Comparison of ENCODE assay signal across 21 cellular contexts in the genomic region with DNA sequence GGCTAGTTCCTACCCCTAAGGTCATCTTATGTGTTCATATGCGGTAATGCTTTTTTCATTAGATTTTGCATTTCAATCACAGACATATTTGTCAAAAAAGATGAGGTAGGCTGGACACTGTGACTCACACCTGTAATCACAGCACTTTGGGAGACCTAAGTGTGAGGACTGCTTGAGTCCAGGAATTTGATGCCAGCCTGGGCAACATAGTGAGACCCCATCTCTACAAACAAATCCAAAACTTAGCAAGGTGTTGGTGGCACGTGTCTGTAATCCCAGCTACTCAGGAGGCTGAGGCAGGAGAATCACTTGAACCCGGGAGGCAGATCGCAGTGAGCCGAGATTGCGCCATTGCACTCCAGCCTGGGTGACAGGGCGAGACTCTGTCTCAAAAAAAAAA. TPM values are rescaled to one million over a fixed set of nuclear protein-coding genes. Genes with fewer than 3 reads are reported as not detected.
DNase-seq lines count a peak whose midpoint lies in the region; ATAC-seq, FAIRE-seq and TF ChIP-seq lines count a peak whose summit lies in the region.
"Had no signal": no experiment of that assay in that cellular context is flagged by ENCODE, and none has a peak within 500 bp of the region (broad histone marks: within the 10 kb centered on the region; RNA-seq: fewer than 3 reads in every experiment).

No MANE protein-coding gene starts in this region.

- H3K9ac ChIP-seq in K562 (ENCODE audit: insufficient read depth in 1 of 2, low read depth in 2 of 2, low read length in 2 of 2): no peak overlapping the region

- H3K36me3 ChIP-seq in K562 (ENCODE audit: control insufficient read depth, insufficient read depth, low read length) (peaks cover 3% of the 10 kb centered on the region; the same call in 1 of the 3 replicates), lower lobe of right lung (no peaks in the 10 kb centered on the region)
- H3K36me3 ChIP-seq: HAP-1 had no signal

- POLR2A ChIA-PET in K562 (lab: Yijun Ruan, JAX): no interaction called here

- no peak for DNase-seq in GM12891 (ENCODE audit: insufficient read length, low spot score)
- peak; percentile 2 for DNase-seq in NB4 (ENCODE audit: low read depth)
- no peak for DNase-seq in K562 (ENCODE audit: extremely low read depth in 1 of 4, low spot score in 3 of 4)
- peak; percentile 46 for DNase-seq in lower lobe of right lung
- no peak for DNase-seq in T1000 (lab: John Stamatoyannopoulos, UW)
- DNase-seq in NCI-H1092 treated with DMSO at 0.1 percent for 48 hours (lab: John Stamatoyannopoulos, UW): no peak
- DNase-seq in NCI-H226: no peak
- DNase-seq: C1 segment of cervical spinal cord; CD4-positive, CD25-positive, alpha-beta regulatory T cell; CD8-positive, alpha-beta T cell; DMS 273 treated with DMSO at 0.1 percent for 48 hours; DMS79; EL; GDM1; GOT3 had no signal

- CTCF ChIA-PET in K562 (lab: Yijun Ruan, JAX; ENCODE audit: low intra/inter-chr PET ratio): no interaction called here

- TF ChIP-seq RAD21 in K562 (CRISPR knock-in tag; conservative IDR thresholded peaks at IDR 0.05 in 1 of 2, IDR thresholded peaks at IDR 0.05 in 1 of 2): no peak

- H3K9me3 ChIP-seq in K562 (replicated peaks; ENCODE audit: control insufficient read depth, insufficient read depth, low read depth, low read length) (no peaks in the 10 kb centered on the region), lower lobe of right lung (no peaks in the 10 kb centered on the region)
- H3K9me3 ChIP-seq: HAP-1 had no signal

- H3K4me1 ChIP-seq in K562 (replicated peaks in 1 of 2; ENCODE audit: control insufficient read depth in 2 of 2, insufficient read depth in 2 of 2, low read length in 2 of 2) (no peaks in the 10 kb centered on the region; a peak in 1 of 5 replicates), lower lobe of right lung (peaks cover 6% of the 10 kb centered on the region)
- H3K4me1 ChIP-seq: HAP-1 had no signal

- 64% methylated on average over 3 of the region's 7 CpGs for WGBS in K562 (ENCODE audit: insufficient coverage, low coverage, missing lambda C conversion rate)

- no peaks in the 10 kb centered on the region for H4K20me1 ChIP-seq in K562 (replicated peaks; ENCODE audit: control insufficient read depth, insufficient read depth, low read length)

- intact Hi-C loops in K562 (cut with micrococcal nuclease) (no loop called here), lower lobe of right lung (cut with DNase I) (no loop called here)

- in situ Hi-C loops in K562 (cut with MboI): no loop called here

- ATAC-seq in K562 (no peak), lower lobe of right lung (no peak)
- ATAC-seq: CD8-positive, alpha-beta T cell; GM12878 had no signal

- FAIRE-seq in GM12891 (lab: Jason Lieb, UNC) (peak; percentile 26), K562 (lab: Jason Lieb, UNC) (no peak)
- FAIRE-seq: D721Med, GM12878, H54 had no signal

- H3K27ac ChIP-seq in K562 (ENCODE audit: extremely low read depth, low read depth, low read length) (no peak overlapping the region), lower lobe of right lung (no peak overlapping the region)

- peaks cover 76% of the 10 kb centered on the region for H3K79me2 ChIP-seq in K562 (ENCODE audit: control insufficient read depth, insufficient read depth, low read length)

- no TSS peak for BruUV-seq in K562 (replicated peaks; lab: Mats Ljungman, UMichigan)

- H3K27me3 ChIP-seq in K562 (ENCODE audit: control insufficient read depth in 2 of 2, insufficient read depth in 2 of 2, low read length in 2 of 2) (no peaks in the 10 kb centered on the region), lower lobe of right lung (ENCODE audit: low read depth) (no peaks in the 10 kb centered on the region)

- no peak overlapping the region for H2AFZ ChIP-seq in K562 (ENCODE audit: low read depth, low read length)

- TF ChIP-seq EP300 in K562 (IDR thresholded peaks at IDR 0.05; ENCODE audit: low read length): no peak

- H3K4me3 ChIP-seq in NB4 (ENCODE audit: low read depth, low read length) (no peak overlapping the region), K562 (no peak overlapping the region), lower lobe of right lung (no peak overlapping the region)
- H3K4me3 ChIP-seq: GM12878, HAP-1 had no signal

- TF ChIP-seq CTCF in NB4 (IDR thresholded peaks at IDR 0.05; ENCODE audit: low read depth, low read length) (no peak), K562 (IDR thresholded peaks at IDR 0.05 in 2 of 3, conservative IDR thresholded peaks at IDR 0.05 in 1 of 3; ENCODE audit: insufficient read depth in 2 of 3, low read depth in 1 of 3, low read length in 3 of 3) (no peak), lower lobe of right lung (IDR thresholded peaks at IDR 0.05) (no peak)

- H3K9me1 ChIP-seq in K562 (ENCODE audit: control insufficient read depth, insufficient read depth, low read length): no peaks in the 10 kb centered on the region

- no peak overlapping the region for H3K4me2 ChIP-seq in K562 (ENCODE audit: insufficient read depth, low read length)

- TF ChIP-seq POLR2A in GM12891 (IDR thresholded peaks at IDR 0.05; ENCODE audit: low read depth, low read length): no peak
- TF ChIP-seq POLR2A in NB4 (IDR thresholded peaks at IDR 0.05; ENCODE audit: extremely low read depth, insufficient read length): no peak
- no peak for TF ChIP-seq POLR2A in K562 (conservative IDR thresholded peaks at IDR 0.05)

RNA-seq across cellular contexts. Expression of gene PGAM4, which starts 23.5 kb away (rescaled TPM):
- 0.32 TPM for polyA plus RNA-seq in GM12891 (2012; ENCODE audit: low read depth, missing spikeins)
- total RNA-seq in K562 (2011; cell fraction: chromatin; rRNA removed; ENCODE audit: low replicate concordance): not detected in 2 replicates
- total RNA-seq in K562 (2011; cell fraction: nucleolus; rRNA removed): not detected in 2 replicates
- total RNA-seq in K562 (2011; cell fraction: nucleoplasm; rRNA removed): not detected in 2 replicates
- total RNA-seq in K562 (2014; rRNA removed) (not detected in 2 replicates), K562 (2014; rRNA removed; fragmentation: Illumina TruSeq; extraction: Trizol) (0.32 and 0.55 TPM in 2 replicates), K562 (2015; rRNA removed; fragmentation: Illumina TruSeq; extraction: Trizol) (not detected in 2 replicates), K562 (2021) (not detected in 2 replicates), lower lobe of right lung (not detected)
- polyA plus RNA-seq in K562 (2011; rRNA removed) (0.72 and 0.75 TPM in 2 replicates), K562 (2014; fragmentation: Illumina TruSeq; extraction: Trizol) (not detected in 2 replicates), K562 (2014; fragmentation: Nextera tagmentation; extraction: Ambion mirVana) (not detected), K562 (2014; rRNA removed) (not detected in 2 replicates)
- 0.59 and 0.92 TPM in 2 replicates for polyA plus RNA-seq in K562 (2011; cell fraction: cytosol; rRNA removed)
- polyA plus RNA-seq in K562 (2011; cell fraction: nucleus; rRNA removed): not detected in 2 replicates
- polyA plus RNA-seq in K562 (2012): 0.19 TPM in 1 of 2 replicates, not detected in the other
- not detected in 2 replicates for polyA minus RNA-seq in K562 (2011; rRNA and poly(A)+ RNA removed)
- not detected in 2 replicates for polyA minus RNA-seq in K562 (2011; cell fraction: cytosol; rRNA and poly(A)+ RNA removed)
- not detected in 2 replicates for polyA minus RNA-seq in K562 (2011; cell fraction: nucleus; rRNA and poly(A)+ RNA removed)
- total RNA-seq: A172; A673; CD4-positive, CD25-positive, alpha-beta regulatory T cell; CD8-positive, alpha-beta T cell had no signal
- polyA plus RNA-seq: CD4-positive, CD25-positive, alpha-beta regulatory T cell had no signal

RNA-seq across cellular contexts. Expression of gene ATP7A, which starts 35.4 kb away (rescaled TPM):
- polyA plus RNA-seq in GM12891 (2012; ENCODE audit: low read depth, missing spikeins): 2.6 TPM
- 41.1 and 107 TPM in 2 replicates for total RNA-seq in K562 (2011; cell fraction: chromatin; rRNA removed; ENCODE audit: low replicate concordance)
- total RNA-seq in K562 (2011; cell fraction: nucleolus; rRNA removed): 20.2 and 29.7 TPM in 2 replicates
- 63.8 and 93.5 TPM in 2 replicates for total RNA-seq in K562 (2011; cell fraction: nucleoplasm; rRNA removed)
- total RNA-seq in K562 (2014; rRNA removed): 9.5 and 10.0 TPM in 2 replicates
- total RNA-seq in K562 (2014; rRNA removed; fragmentation: Illumina TruSeq; extraction: Trizol): 19.8 and 21.6 TPM in 2 replicates
- total RNA-seq in K562 (2015; rRNA removed; fragmentation: Illumina TruSeq; extraction: Trizol): 12.3 TPM in 2 replicates
- total RNA-seq in K562 (2021): 13.4 and 14.8 TPM in 2 replicates
- polyA plus RNA-seq in K562 (2011; rRNA removed): 17.4 and 22.7 TPM in 2 replicates
- 5.8 and 11.6 TPM in 2 replicates for polyA plus RNA-seq in K562 (2011; cell fraction: cytosol; rRNA removed)
- polyA plus RNA-seq in K562 (2011; cell fraction: nucleus; rRNA removed): 7.9 and 11.6 TPM in 2 replicates
- 5.2 and 6.5 TPM in 2 replicates for polyA plus RNA-seq in K562 (2012)
- 9.5 and 11.6 TPM in 2 replicates for polyA plus RNA-seq in K562 (2014; fragmentation: Illumina TruSeq; extraction: Trizol)
- polyA plus RNA-seq in K562 (2014; fragmentation: Nextera tagmentation; extraction: Ambion mirVana): 1 to 10 TPM; 7.8 to 9.2 TPM
- polyA plus RNA-seq in K562 (2014; rRNA removed): 7.3 and 8.2 TPM in 2 replicates
- 73.5 and 78.1 TPM in 2 replicates for polyA minus RNA-seq in K562 (2011; rRNA and poly(A)+ RNA removed)
- 21.2 and 23.1 TPM in 2 replicates for polyA minus RNA-seq in K562 (2011; cell fraction: cytosol; rRNA and poly(A)+ RNA removed)
- 15.1 and 28.5 TPM in 2 replicates for polyA minus RNA-seq in K562 (2011; cell fraction: nucleus; rRNA and poly(A)+ RNA removed)
- total RNA-seq in lower lobe of right lung: 17.8 TPM

RNA-seq across cellular contexts. Expression of gene COX7B, which starts 46.6 kb away (rescaled TPM):
- 613 TPM for polyA plus RNA-seq in GM12891 (2012; ENCODE audit: low read depth, missing spikeins)
- 130 and 149 TPM in 2 replicates for total RNA-seq in K562 (2011; cell fraction: chromatin; rRNA removed; ENCODE audit: low replicate concordance)
- total RNA-seq in K562 (2011; cell fraction: nucleolus; rRNA removed): 128 and 174 TPM in 2 replicates
- total RNA-seq in K562 (2011; cell fraction: nucleoplasm; rRNA removed): 188 and 195 TPM in 2 replicates
- total RNA-seq in K562 (2014; rRNA removed) (577 and 694 TPM in 2 replicates), K562 (2014; rRNA removed; fragmentation: Illumina TruSeq; extraction: Trizol) (1,307 and 1,325 TPM in 2 replicates), K562 (2015; rRNA removed; fragmentation: Illumina TruSeq; extraction: Trizol) (976 and 1,056 TPM in 2 replicates), K562 (2021) (549 and 655 TPM in 2 replicates), lower lobe of right lung (174 TPM)
- polyA plus RNA-seq in K562 (2011; rRNA removed) (2,285 and 2,612 TPM in 2 replicates), K562 (2014; fragmentation: Illumina TruSeq; extraction: Trizol) (1,072 and 1,120 TPM in 2 replicates), K562 (2014; fragmentation: Nextera tagmentation; extraction: Ambion mirVana) (1,000 to 10,000 TPM; 2,613 to 2,891 TPM), K562 (2014; rRNA removed) (1,602 and 1,756 TPM in 2 replicates)
- polyA plus RNA-seq in K562 (2011; cell fraction: cytosol; rRNA removed): 1,573 and 2,417 TPM in 2 replicates
- polyA plus RNA-seq in K562 (2011; cell fraction: nucleus; rRNA removed): 356 and 864 TPM in 2 replicates
- polyA plus RNA-seq in K562 (2012): 580 and 1,031 TPM in 2 replicates
- polyA minus RNA-seq in K562 (2011; rRNA and poly(A)+ RNA removed): 631 and 748 TPM in 2 replicates
- 157 and 174 TPM in 2 replicates for polyA minus RNA-seq in K562 (2011; cell fraction: cytosol; rRNA and poly(A)+ RNA removed)
- 26.4 and 77.2 TPM in 2 replicates for polyA minus RNA-seq in K562 (2011; cell fraction: nucleus; rRNA and poly(A)+ RNA removed)

RNA-seq across cellular contexts. Expression of gene MAGT1, which starts 50.7 kb away (rescaled TPM):
- 17.9 TPM for polyA plus RNA-seq in GM12891 (2012; ENCODE audit: low read depth, missing spikeins)
- 83.9 and 96.5 TPM in 2 replicates for total RNA-seq in K562 (2011; cell fraction: chromatin; rRNA removed; ENCODE audit: low replicate concordance)
- 52.0 and 84.7 TPM in 2 replicates for total RNA-seq in K562 (2011; cell fraction: nucleolus; rRNA removed)
- total RNA-seq in K562 (2011; cell fraction: nucleoplasm; rRNA removed): 86.7 and 126 TPM in 2 replicates
- total RNA-seq in K562 (2014; rRNA removed): 26.8 and 46.2 TPM in 2 replicates
- total RNA-seq in K562 (2014; rRNA removed; fragmentation: Illumina TruSeq; extraction: Trizol): 35.4 and 37.8 TPM in 2 replicates
- total RNA-seq in K562 (2015; rRNA removed; fragmentation: Illumina TruSeq; extraction: Trizol): 28.7 and 29.4 TPM in 2 replicates
- total RNA-seq in K562 (2021): 21.8 and 21.9 TPM in 2 replicates
- 26.1 and 34.9 TPM in 2 replicates for polyA plus RNA-seq in K562 (2011; rRNA removed)
- 11.2 and 17.7 TPM in 2 replicates for polyA plus RNA-seq in K562 (2011; cell fraction: cytosol; rRNA removed)
- 9.2 and 9.5 TPM in 2 replicates for polyA plus RNA-seq in K562 (2011; cell fraction: nucleus; rRNA removed)
- polyA plus RNA-seq in K562 (2012): 26.6 and 34.6 TPM in 2 replicates
- 25.0 and 28.8 TPM in 2 replicates for polyA plus RNA-seq in K562 (2014; fragmentation: Illumina TruSeq; extraction: Trizol)
- polyA plus RNA-seq in K562 (2014; fragmentation: Nextera tagmentation; extraction: Ambion mirVana): 10 to 100 TPM; 19.0 to 23.1 TPM
- polyA plus RNA-seq in K562 (2014; rRNA removed): 15.5 and 16.5 TPM in 2 replicates
- 115 and 116 TPM in 2 replicates for polyA minus RNA-seq in K562 (2011; rRNA and poly(A)+ RNA removed)
- polyA minus RNA-seq in K562 (2011; cell fraction: cytosol; rRNA and poly(A)+ RNA removed): 28.0 and 38.1 TPM in 2 replicates
- polyA minus RNA-seq in K562 (2011; cell fraction: nucleus; rRNA and poly(A)+ RNA removed): 13.3 and 22.0 TPM in 2 replicates
- total RNA-seq in lower lobe of right lung: 57.9 TPM

Comparison
In these comparisons a context has a peak if more than half of its experiments do, and no peak if none do; other contexts are left out.
1. DNase-seq: peak in NB4 (single experiment) and lower lobe of right lung (single experiment); none in GM12891 (single experiment), K562 (0 of 4), T1000 (single experiment), NCI-H1092 treated with DMSO at 0.1 percent for 48 hours (single experiment) and NCI-H226 (single experiment).